In the genomic region with DNA sequence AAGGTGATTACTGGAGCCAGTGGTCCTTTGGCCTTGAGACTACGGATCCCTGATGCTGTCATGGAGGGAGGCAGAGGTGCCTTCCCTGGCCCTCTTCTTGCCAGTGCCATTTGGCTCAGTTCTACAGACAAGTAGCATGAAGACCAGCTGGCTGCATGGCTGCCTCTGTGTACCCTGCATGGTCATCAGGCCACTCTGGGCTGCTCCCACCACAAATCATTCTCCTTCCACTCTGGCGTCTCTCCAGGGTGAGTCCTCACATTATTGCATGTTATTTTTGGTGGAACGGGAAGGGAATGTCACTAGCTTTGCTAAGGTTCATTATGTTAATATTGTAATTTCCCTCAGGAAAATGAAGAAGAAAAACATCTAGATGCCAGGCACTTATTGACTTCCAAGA, we compare ENCODE assay signal across 19 cellular contexts.
"Had no signal": no experiment of that assay in that cellular context is flagged by ENCODE, and none has a peak within 500 bp of the region (broad histone marks: within the 10 kb centered on the region; RNA-seq: fewer than 3 reads in every experiment).

No MANE protein-coding gene starts in this region.

- H3K27ac Mint-ChIP-seq: activated CD4-positive, alpha-beta T cell treated with anti-CD3 and anti-CD28 coated beads, Interleukin-2, amount 10 ng/mL, durations not matched to agents 24 days and 14 days; activated CD8-positive, alpha-beta T cell treated with anti-CD3 and anti-CD28 coated beads, Interleukin-2, amount 10 ng/mL, durations not matched to agents 7 days and 5 days; activated naive CD4-positive, alpha-beta T cell treated with anti-CD3 and anti-CD28 coated beads for 36 hours; activated T-cell treated with anti-CD3 and anti-CD28 coated beads, Interleukin-2, amount 50 U/mL, for 24 hours; activated T-helper 2 cell treated with anti-CD3 and anti-CD28 coated beads, Interferon-gamma antibody, Interleukin-2, Interleukin-4, amounts not matched to agents 10 μg/mL and 5 μg/mL and 100 μg/mL, durations not matched to agents 14 hours and 24 hours and 36 hours had no signal

- DNase-seq: activated CD4-positive, alpha-beta T cell treated with anti-CD3 and anti-CD28 coated beads, Interleukin-2, amount 10 ng/mL, durations not matched to agents 24 days and 14 days; activated CD8-positive, alpha-beta T cell treated with anti-CD3 and anti-CD28 coated beads, Interleukin-2, amount 10 ng/mL, durations not matched to agents 7 days and 5 days; activated naive CD4-positive, alpha-beta T cell treated with anti-CD3 and anti-CD28 coated beads for 36 hours; activated T-cell treated with anti-CD3 and anti-CD28 coated beads, Interleukin-2, amount 50 U/mL, for 24 hours; cortex of kidney; effector CD4-positive, alpha-beta T cell; stimulated activated CD8-positive, alpha-beta memory T cell treated with anti-CD3 and anti-CD28 coated beads, Interleukin-4, amount 100 ng/mL, for 48 hours; stimulated activated naive CD4-positive, alpha-beta T cell; T-helper 1 cell; T1000 had no signal

- H3K9me3 ChIP-seq: ascending aorta, breast epithelium, thyroid gland had no signal

- H3K36me3 Mint-ChIP-seq: mesothelial cell of epicardium had no signal

- H3K4me1 ChIP-seq: breast epithelium had no signal

- H3K27me3 ChIP-seq: ascending aorta, breast epithelium, thyroid gland had no signal

- H3K4me3 Mint-ChIP-seq: activated CD4-positive, alpha-beta T cell treated with anti-CD3 and anti-CD28 coated beads, Interleukin-2, amount 10 ng/mL, durations not matched to agents 24 days and 14 days; activated CD8-positive, alpha-beta T cell treated with anti-CD3 and anti-CD28 coated beads, Interleukin-2, amount 10 ng/mL, durations not matched to agents 7 days and 5 days; activated naive CD4-positive, alpha-beta T cell treated with anti-CD3 and anti-CD28 coated beads for 36 hours; activated T-cell treated with anti-CD3 and anti-CD28 coated beads, Interleukin-2, amount 50 U/mL, for 24 hours; mesothelial cell of epicardium; neural crest cell had no signal

- ATAC-seq: activated CD8-positive, alpha-beta T cell treated with anti-CD3 and anti-CD28 coated beads, Interleukin-2, amount 10 ng/mL, durations not matched to agents 7 days and 5 days; esophagus mucosa; left lobe of liver; SK-N-SH treated with all-trans-retinoic acid at 6 μM for 48 hours had no signal

- H3K9me3 Mint-ChIP-seq: activated CD4-positive, alpha-beta T cell treated with anti-CD3 and anti-CD28 coated beads, Interleukin-2, amount 10 ng/mL, durations not matched to agents 24 days and 14 days; activated naive CD4-positive, alpha-beta T cell treated with anti-CD3 and anti-CD28 coated beads for 36 hours; activated T-cell treated with anti-CD3 and anti-CD28 coated beads, Interleukin-2, amount 50 U/mL, for 24 hours; activated T-helper 2 cell treated with anti-CD3 and anti-CD28 coated beads, Interferon-gamma antibody, Interleukin-2, Interleukin-4, amounts not matched to agents 10 μg/mL and 5 μg/mL and 100 μg/mL, durations not matched to agents 14 hours and 24 hours and 36 hours; mesothelial cell of epicardium; neural crest cell had no signal

- H3K36me3 ChIP-seq: ascending aorta, breast epithelium, thyroid gland had no signal

- H3K4me3 ChIP-seq: ascending aorta, breast epithelium, thyroid gland had no signal

- H3K27ac ChIP-seq: ascending aorta, breast epithelium, thyroid gland had no signal
